Comparison of ENCODE assay signal across 27 cellular contexts in the genomic region with DNA sequence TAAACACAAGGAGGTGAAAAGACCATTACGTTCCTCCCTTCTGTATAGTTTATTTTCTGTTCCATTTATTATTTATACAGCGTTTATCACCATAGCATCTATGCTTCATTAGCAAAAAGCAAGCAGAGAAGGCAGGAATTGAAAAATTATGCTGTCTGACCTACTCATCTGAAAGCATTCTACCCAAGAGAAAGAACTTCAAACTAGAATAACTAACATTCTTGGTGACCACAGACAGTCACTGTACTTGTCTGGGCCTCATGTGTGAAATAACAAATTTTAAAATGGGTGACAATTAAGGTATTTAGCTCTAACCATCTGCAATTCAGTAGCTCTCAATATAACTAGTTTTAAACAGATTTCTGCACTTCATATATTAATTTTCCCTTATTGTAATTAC.
"Had no signal": no experiment of that assay in that cellular context is flagged by ENCODE, and none has a peak within 500 bp of the region (broad histone marks: within the 10 kb centered on the region; RNA-seq: fewer than 3 reads in every experiment).

No MANE protein-coding gene starts in this region.

- H3K36me3 Mint-ChIP-seq: activated naive CD4-positive, alpha-beta T cell treated with anti-CD3 and anti-CD28 coated beads, Interleukin-2, amount 10 ng/mL, durations not matched to agents 7 days and 5 days; memory B cell; naive B cell; type B pancreatic cell had no signal

- H3K4me3 Mint-ChIP-seq: activated naive CD4-positive, alpha-beta T cell treated with anti-CD3 and anti-CD28 coated beads, Interleukin-2, amount 10 ng/mL, durations not matched to agents 7 days and 5 days; activated naive CD8-positive, alpha-beta T cell treated with anti-CD3 and anti-CD28 coated beads, Interleukin-2, amount 50 U/mL, for 24 hours; memory B cell; naive B cell; neural crest cell; stimulated activated naive CD8-positive, alpha-beta T cell treated with anti-CD3 and anti-CD28 coated beads, Interleukin-15, amount 100 ng/mL, for 72 hours; T-helper 1 cell treated with Interleukin-12 subunit alpha and Interleukin-12 subunit beta and Interleukin-4 antibody, amounts not matched to agents 30 μg/mL and 1 μg/mL, for 36 hours; type B pancreatic cell had no signal

- H3K4me1 Mint-ChIP-seq: activated naive CD4-positive, alpha-beta T cell treated with anti-CD3 and anti-CD28 coated beads, Interleukin-2, amount 10 ng/mL, durations not matched to agents 7 days and 5 days; activated naive CD8-positive, alpha-beta T cell treated with anti-CD3 and anti-CD28 coated beads, Interleukin-2, amount 50 U/mL, for 24 hours; memory B cell; naive B cell; neural crest cell; stimulated activated naive CD8-positive, alpha-beta T cell treated with anti-CD3 and anti-CD28 coated beads, Interleukin-15, amount 100 ng/mL, for 72 hours had no signal

- H3K9me3 Mint-ChIP-seq: activated naive CD8-positive, alpha-beta T cell treated with anti-CD3 and anti-CD28 coated beads, Interleukin-2, amount 50 U/mL, for 24 hours had no signal

- H3K27me3 Mint-ChIP-seq: activated naive CD4-positive, alpha-beta T cell treated with anti-CD3 and anti-CD28 coated beads, Interleukin-2, amount 10 ng/mL, durations not matched to agents 7 days and 5 days; activated naive CD8-positive, alpha-beta T cell treated with anti-CD3 and anti-CD28 coated beads, Interleukin-2, amount 50 U/mL, for 24 hours; memory B cell; naive B cell; type B pancreatic cell had no signal

- H3K36me3 ChIP-seq: prostate gland, WERI-Rb-1 had no signal

- H3K4me1 ChIP-seq: prostate gland had no signal

- H3K9me3 ChIP-seq: prostate gland had no signal

- H3K27ac Mint-ChIP-seq: activated naive CD4-positive, alpha-beta T cell treated with anti-CD3 and anti-CD28 coated beads, Interleukin-2, amount 10 ng/mL, durations not matched to agents 7 days and 5 days; activated naive CD8-positive, alpha-beta T cell treated with anti-CD3 and anti-CD28 coated beads, Interleukin-2, amount 50 U/mL, for 24 hours; memory B cell; naive B cell; stimulated activated naive CD8-positive, alpha-beta T cell treated with anti-CD3 and anti-CD28 coated beads, Interleukin-15, amount 100 ng/mL, for 72 hours; T-helper 1 cell treated with Interleukin-12 subunit alpha and Interleukin-12 subunit beta and Interleukin-4 antibody, amounts not matched to agents 30 μg/mL and 1 μg/mL, for 36 hours; type B pancreatic cell had no signal

- FAIRE-seq: bronchial epithelial cell had no signal

- H3K4me3 ChIP-seq: mucosa of descending colon, prostate gland, skin epidermis had no signal

- DNase-seq: activated CD4-positive, alpha-beta T cell treated with anti-CD3 and anti-CD28 coated beads for 1 hour; activated CD8-positive, alpha-beta memory T cell treated with anti-CD3 and anti-CD28 coated beads for 24 hours; activated CD8-positive, alpha-beta memory T cell treated with anti-CD3 and anti-CD28 coated beads, Interleukin-2, amount 50 U/mL, for 48 hours; activated effector memory CD4-positive, alpha-beta T cell treated with Interleukin-2 at 50 U/mL for 16 hours; activated naive CD4-positive, alpha-beta T cell treated with anti-CD3 and anti-CD28 coated beads, Interleukin-2, amount 10 ng/mL, durations not matched to agents 7 days and 5 days; activated naive CD8-positive, alpha-beta T cell treated with anti-CD3 and anti-CD28 coated beads, Interleukin-2, amount 50 U/mL, for 24 hours; activated T-cell treated with anti-CD3 and anti-CD28 coated beads, Interleukin-2, amount 50 U/mL, for 48 hours; aorta; cerebellar nuclear complex; dermis blood vessel endothelial cell; effector memory CD4-positive, alpha-beta T cell; foreskin melanocyte; glutamatergic neuron; hypothalamus; mucosa of descending colon; naive B cell; right cardiac atrium; stimulated activated CD4-positive, alpha-beta T cell treated with anti-CD3 and anti-CD28 coated beads, Interleukin-4, amount 100 ng/mL, for 1 hour; stimulated activated naive CD8-positive, alpha-beta T cell treated with anti-CD3 and anti-CD28 coated beads, Interleukin-15, amount 100 ng/mL, for 72 hours; WERI-Rb-1 had no signal

- H3K27ac ChIP-seq: prostate gland, skin epidermis, WERI-Rb-1 had no signal
